In the genomic region with DNA sequence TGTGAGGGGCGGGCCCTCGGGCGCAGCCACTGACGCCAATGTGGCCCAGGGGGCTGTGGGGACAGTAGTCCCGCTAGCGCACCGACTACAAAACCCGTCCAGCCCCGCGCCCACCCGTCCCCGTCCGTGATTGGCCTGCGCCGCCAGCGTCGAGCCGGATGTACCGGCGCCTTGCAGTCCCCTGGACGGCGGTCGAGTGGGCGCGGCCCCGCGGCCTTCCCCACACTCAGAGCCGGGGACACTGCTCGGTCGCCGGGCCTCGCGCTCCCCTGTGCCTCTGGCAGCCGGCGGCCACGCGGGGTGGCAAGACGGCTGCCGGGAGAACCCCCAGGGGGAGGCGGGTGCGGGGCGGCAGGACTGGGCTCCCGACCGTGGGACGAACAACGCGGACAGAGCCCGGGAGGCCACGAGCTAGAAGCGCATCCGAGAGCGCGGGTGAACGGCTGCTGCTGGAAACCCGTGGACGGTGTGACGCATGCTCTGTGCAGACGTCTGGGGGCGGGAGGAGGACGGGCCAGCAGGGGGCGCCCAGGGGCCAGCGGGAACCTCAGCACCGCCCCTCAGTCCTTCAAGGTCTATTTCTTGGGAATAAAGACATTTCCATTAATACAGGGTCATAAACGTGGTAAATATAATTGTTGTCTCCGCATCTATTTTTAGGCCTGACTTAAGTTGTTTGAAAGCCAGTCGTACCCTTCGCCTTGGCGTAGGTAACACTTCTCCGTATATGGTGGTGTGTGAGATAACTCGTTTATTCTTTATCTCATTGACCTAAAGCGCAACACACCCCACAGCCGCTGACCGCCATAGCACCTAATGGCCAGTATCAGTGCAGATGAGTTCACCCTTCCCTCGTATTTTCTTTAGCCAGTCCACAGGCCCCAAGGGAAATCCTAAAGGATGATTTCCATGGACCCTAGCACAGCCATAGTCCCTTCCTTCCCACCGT, we compare ENCODE assay signal across 8 cellular contexts. TPM values are rescaled to one million over a fixed set of nuclear protein-coding genes. Genes with fewer than 3 reads are reported as not detected.
A peak's percentile ranks its signal among the peaks of the same experiment; 100 is the strongest.
DNase-seq lines count a peak whose midpoint lies in the region; ATAC-seq and TF ChIP-seq lines count a peak whose summit lies in the region.

No MANE protein-coding gene starts in this region.

- H3K4me1 Mint-ChIP-seq in T-cell, result peaks cover 50 to 61% (median 54%) of the 10 kb centered on the region in 3 donors

- peak overlapping the region; percentile 84 to 92 (median 86) for H3K4me3 Mint-ChIP-seq in T-cell

- H3K9me3 Mint-ChIP-seq in T-cell, result no peaks in the 10 kb centered on the region

- H3K4me3 ChIP-seq in prostate gland (peak overlapping the region; percentile 77 to 100), urinary bladder (ENCODE audit: low read depth, low read length) (peak overlapping the region; percentile 59)

- 2% methylated on average over 68 of the region's 75 CpGs for WGBS in prostate gland
- WGBS in urinary bladder, result under 1% methylated on average over 75 of the region's 75 CpGs

- H3K4me1 ChIP-seq in prostate gland (replicated peaks) (peaks cover 12% of the 10 kb centered on the region), urinary bladder (ENCODE audit: insufficient read depth) (peaks cover 3% of the 10 kb centered on the region)

- CTCF ChIA-PET in T-cell (lab: Charles Lee), result interaction anchor here in 1 of 2 donors (0.7 to 1.4 kb wide), 4 partner anchors 26 to 810 kb away, joined by 3 to 6 read pairs (median 4); no protein-coding TSS in a partner anchor

- POLR2A ChIA-PET in T-cell (lab: Charles Lee), result interaction anchor here (0.5 to 1.0 kb wide), 2 partner anchors 95 to 220 kb away, joined by 3 read pairs; partner anchors contain the start of gene IPPK (in 1 of the 2)

- DNase-seq in NCI-H146 (lab: John Stamatoyannopoulos, UW), result peak; percentile 96
- peak; percentile 87 to 99 (median 97) for DNase-seq in T-cell
- DNase-seq in amniotic stem cell (lab: John Stamatoyannopoulos, UW), result peak; percentile 93
- peak; percentile 100 for DNase-seq in left ventricle myocardium superior
- peak; percentile 98 for DNase-seq in prostate gland (ENCODE audit: low spot score)

- no peaks in the 10 kb centered on the region for H3K27me3 ChIP-seq in prostate gland (replicated peaks; ENCODE audit: insufficient read depth)

- H3K36me3 ChIP-seq in prostate gland (no peaks in the 10 kb centered on the region), urinary bladder (ENCODE audit: insufficient read depth) (no peaks in the 10 kb centered on the region)

- TF ChIP-seq POLR2A in GM15510 (IDR thresholded peaks at IDR 0.05; ENCODE audit: borderline replicate concordance, extremely low read depth, insufficient read length), result peak; percentile 84
- peak; percentile 79 for TF ChIP-seq POLR2A in prostate gland (IDR thresholded peaks at IDR 0.05)

- peak overlapping the region; percentile 98 to 100 for H3K27ac ChIP-seq in prostate gland
- H3K27ac ChIP-seq in urinary bladder (ENCODE audit: low read depth), result peak overlapping the region; percentile 98

- H3K36me3 Mint-ChIP-seq in T-cell, result no peaks in the 10 kb centered on the region

- TF ChIP-seq CTCF in prostate gland (IDR thresholded peaks at IDR 0.05), result peak; percentile 84 to 95 (median 94)

- no peaks in the 10 kb centered on the region for H3K9me3 ChIP-seq in prostate gland

- H3K27me3 Mint-ChIP-seq in T-cell, result no peaks in the 10 kb centered on the region

- intact Hi-C loops in left ventricle myocardium superior (cut with micrococcal nuclease) (no loop called here), prostate gland (cut with DNase I) (no loop called here)

- H3K27ac Mint-ChIP-seq in T-cell, result peak overlapping the region; percentile 94 to 97

- peak; percentile 90 for ATAC-seq in HG02884 (IDR thresholded peaks at IDR 0.05; ENCODE audit: unreplicated experiment)
- peak; percentile 91 to 93 (median 92) for ATAC-seq in T-cell (replicated peaks in 1 of 4)
- ATAC-seq in left ventricle myocardium superior, result peak; percentile 95

RNA-seq across cellular contexts. Expression of gene BICD2, which starts 0.6 kb away (rescaled TPM):
- total RNA-seq in T-cell, result 10 to 100 TPM; 24.1 to 36.6 (median 30.6) TPM
- total RNA-seq in left ventricle myocardium superior, result 39.2 TPM
- 10 to 100 TPM; 22.2 to 48.3 TPM for total RNA-seq in prostate gland
- total RNA-seq in urinary bladder, result 32.9 TPM
- polyA plus RNA-seq in urinary bladder, result 30.4 TPM

Comparison
In these comparisons a context has a peak if more than half of its experiments do, and no peak if none do; other contexts are left out.
1. Peak in every context shown above with its lines: DNase-seq, ATAC-seq, H3K4me3 ChIP-seq and H3K27ac ChIP-seq.